Comparison of ENCODE assay signal across 8 cellular contexts in genomic region chr10:110008518-110009339, GRCh38. TPM values are rescaled to one million over a fixed set of nuclear protein-coding genes. Genes with fewer than 3 reads are reported as not detected.
DNase-seq lines count a peak whose midpoint lies in the region; ATAC-seq, FAIRE-seq and TF ChIP-seq lines count a peak whose summit lies in the region.

No MANE protein-coding gene starts in this region.

- FAIRE-seq in HTR-8/SVneo (lab: Jason Lieb, UNC): no peak

- BruUV-seq in PC-9 (replicated peaks; lab: Mats Ljungman, UMichigan): TSS peak; percentile 24

- TF ChIP-seq CTCF in PC-9 (conservative IDR thresholded peaks at IDR 0.05) (no peak), heart left ventricle (IDR thresholded peaks at IDR 0.05) (no peak), sigmoid colon (IDR thresholded peaks at IDR 0.05) (no peak)

- H3K27me3 ChIP-seq in PC-9 (ENCODE audit: insufficient read depth, low read depth): no peaks in the 10 kb centered on the region
- H3K27me3 ChIP-seq in heart left ventricle: no peaks in the 10 kb centered on the region
- no peaks in the 10 kb centered on the region for H3K27me3 ChIP-seq in sigmoid colon

- H3K36me3 ChIP-seq in PC-9 (ENCODE audit: low read depth) (no peaks in the 10 kb centered on the region), heart left ventricle (no peaks in the 10 kb centered on the region), sigmoid colon (no peaks in the 10 kb centered on the region)

- peaks cover 5% of the 10 kb centered on the region; the same call in 1 of the 2 replicates for H3F3A ChIP-seq in PC-9 (ENCODE audit: insufficient read depth, low read depth)

- ATAC-seq in HG02798 (IDR thresholded peaks at IDR 0.05; ENCODE audit: poor library complexity, unreplicated experiment) (peak; percentile 25), heart left ventricle (peak in 1 of 4 donors; percentile 14)

- H3K4me3 ChIP-seq in GM08714 (ENCODE audit: low read length): peak overlapping the region; percentile 95
- H3K4me3 ChIP-seq in PC-9: peak overlapping the region; percentile 91
- H3K4me3 ChIP-seq in heart left ventricle: peak overlapping the region; percentile 72 to 98 (median 94)
- peak overlapping the region; percentile 83 to 98 (median 92) for H3K4me3 ChIP-seq in sigmoid colon

- CTCF ChIA-PET in PC-9 (lab: Charles Lee): interaction anchor here (0.5 kb wide), 1 partner anchor 236 kb away, joined by 6 read pairs; no protein-coding TSS in a partner anchor

- peaks cover 40% of the 10 kb centered on the region for H3K79me2 ChIP-seq in PC-9 (ENCODE audit: low read depth)

- H3K27ac ChIP-seq in PC-9: no peak overlapping the region
- H3K27ac ChIP-seq in heart left ventricle: peak overlapping the region; percentile 83 to 99 (median 97)
- peak overlapping the region; percentile 90 to 95 (median 91) for H3K27ac ChIP-seq in sigmoid colon

- intact Hi-C loops in PC-9 (cut with micrococcal nuclease; ENCODE audit: unreplicated experiment): loop anchor here (2.0 to 10.0 kb wide), 6 partner anchors 60 to 199 kb away; partner anchors contain the start of gene MXI1
- intact Hi-C loops in heart left ventricle (cut with DNase I): loop anchor here in 7 of 10 donors (1.0 to 10.0 kb wide), 15 partner anchors 41 to 266 kb away; partner anchors contain the start of gene XPNPEP1 (in 2 of the 7)
- intact Hi-C loops in sigmoid colon (cut with DNase I): loop anchor here (5.0 kb wide), 2 partner anchors 199 to 264 kb away; partner anchors contain the start of gene MXI1

- H3K9me3 ChIP-seq in PC-9 (ENCODE audit: insufficient read depth, low read depth) (no peaks in the 10 kb centered on the region; the same call in 1 of the 2 replicates), heart left ventricle (no peaks in the 10 kb centered on the region), sigmoid colon (no peaks in the 10 kb centered on the region)

- DNase-seq in PC-9 (peak; percentile 25 to 46), heart left ventricle (peak in 4 of 5 donors; percentile 44 to 69 (median 59)), sigmoid colon (no peak), amniotic stem cell (lab: John Stamatoyannopoulos, UW) (no peak), HTR-8/SVneo (ENCODE audit: insufficient read length, low spot score) (no peak)
- DNase-seq in activated naive CD4-positive, alpha-beta T cell treated with Interleukin-2 at 50 U/mL for 16 hours: peak; percentile 45

- POLR2A ChIA-PET in PC-9 (lab: Charles Lee; ENCODE audit: unreplicated experiment): interaction anchor here (0.6 kb wide), 1 partner anchor 199 kb away, joined by 8 read pairs; the partner anchor contains the start of gene MXI1

- H3K9me2 ChIP-seq in PC-9 (ENCODE audit: insufficient read depth): no peaks in the 10 kb centered on the region; the same call in 1 of the 2 replicates

- no peak for TF ChIP-seq POLR2A in heart left ventricle (IDR thresholded peaks at IDR 0.05)
- TF ChIP-seq POLR2A in sigmoid colon (IDR thresholded peaks at IDR 0.05): no peak

- H2AFZ ChIP-seq in PC-9: peak overlapping the region; percentile 91

- H4K20me1 ChIP-seq in PC-9 (ENCODE audit: insufficient read depth): no peaks in the 10 kb centered on the region

- TF ChIP-seq EP300 in sigmoid colon (IDR thresholded peaks at IDR 0.05): no peak

- 1 to 2% (median 1%) methylated on average over 27 to 30 of the region's 30 CpGs for WGBS in heart left ventricle, 4 donors
- 1 to 2% methylated on average over 30 of the region's 30 CpGs for WGBS in sigmoid colon, 2 donors

- peaks cover 44% of the 10 kb centered on the region for H3K4me1 ChIP-seq in PC-9 (replicated peaks; ENCODE audit: insufficient read depth)
- peaks cover 0 to 72% (median 45%) of the 10 kb centered on the region in 12 donors for H3K4me1 ChIP-seq in heart left ventricle
- peaks cover 0 to 53% (median 32%) of the 10 kb centered on the region in 4 donors for H3K4me1 ChIP-seq in sigmoid colon

- peak overlapping the region; percentile 100 for H3K4me2 ChIP-seq in PC-9

RNA-seq across cellular contexts. Expression of gene ADD3, which starts 0.9 kb away (rescaled TPM):
- total RNA-seq in PC-9 (2021): 61.7 and 77.7 TPM in 2 replicates
- total RNA-seq in heart left ventricle: 100 to 1,000 TPM in 5 of 9 donors, 10 to 100 TPM in 4; 47.9 to 659 (median 103) TPM
- polyA plus RNA-seq in heart left ventricle: 10 to 100 TPM; 28.8 to 51.8 TPM
- 100 to 1,000 TPM in 2 of 4 donors, 10 to 100 TPM in 2; 29.6 to 145 (median 98.3) TPM for total RNA-seq in sigmoid colon
- 100 to 1,000 TPM in 1 of 3 donors, 10 to 100 TPM in 2; 45.8 to 106 (median 63.1) TPM for polyA plus RNA-seq in sigmoid colon

Comparison
In these comparisons a context has a peak if more than half of its experiments do, and no peak if none do; other contexts are left out.
1. DNase-seq: peak in PC-9 (2 of 2), activated naive CD4-positive, alpha-beta T cell treated with Interleukin-2 at 50 U/mL for 16 hours (single experiment) and heart left ventricle (4 of 5); none in sigmoid colon (single experiment), amniotic stem cell (single experiment) and HTR-8/SVneo (single experiment).
2. Peak in every context shown above with its lines, with median percentiles within 50 percentile points of each other: H3K4me3 ChIP-seq.